1 cellular context compared by ENCODE assay signal in genomic region chr9:137026828-137027227, GRCh38.
TF ChIP-seq lines count a peak whose summit lies in the region.

No MANE protein-coding gene starts in this region.

TF ChIP-seq in neural cell, 6 proteins besides CTCF, POLR2A, EP300 and RAD21 (continued from another document):
- no peak for TF ChIP-seq REST (IDR thresholded peaks at IDR 0.05; ENCODE audit: borderline replicate concordance)
